ENCODE assay signal across 22 cellular contexts in the genomic region with DNA sequence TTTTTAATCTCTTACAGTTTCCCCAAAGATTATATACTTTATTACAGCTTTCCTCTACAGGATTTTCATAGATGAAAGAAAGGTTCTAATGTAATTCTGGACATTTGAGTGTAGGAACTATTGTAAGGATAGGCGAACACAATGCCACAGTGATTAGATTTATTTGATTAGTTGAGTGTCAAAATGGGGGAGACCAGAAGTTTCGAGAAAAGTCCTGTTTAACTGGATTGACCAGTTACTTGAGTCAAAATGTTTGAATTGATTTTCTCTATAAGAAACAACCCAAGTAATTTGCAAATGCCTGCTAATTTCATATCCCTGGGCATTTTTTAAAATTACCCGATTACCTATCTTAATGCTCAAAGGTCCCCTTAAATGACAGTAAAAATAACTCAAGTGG.
"Had no signal": no experiment of that assay in that cellular context is flagged by ENCODE, and none has a peak within 500 bp of the region (broad histone marks: within the 10 kb centered on the region; RNA-seq: fewer than 3 reads in every experiment).

No MANE protein-coding gene starts in this region.

- H3K4me3 ChIP-seq: cardiac muscle cell, lung, sigmoid colon, transverse colon, vagina had no signal

- H3K4me1 ChIP-seq: sigmoid colon, transverse colon, vagina had no signal

- H3K27me3 Mint-ChIP-seq: activated CD4-positive, alpha-beta memory T cell treated with anti-CD3 and anti-CD28 coated beads, Interleukin-2, amount 10 ng/mL, durations not matched to agents 7 days and 5 days; activated CD4-positive, alpha-beta T cell treated with anti-CD3 and anti-CD28 coated beads for 36 hours; activated CD8-positive, alpha-beta memory T cell treated with anti-CD3 and anti-CD28 coated beads, Interleukin-2, amount 10 ng/mL, durations not matched to agents 7 days and 5 days; dendritic cell treated with granulocyte-macrophage colony-stimulating factor and Interleukin-4, amounts not matched to agents 40 ng/mL and 50 ng/mL, for 4 days had no signal

- H3K36me3 ChIP-seq: cardiac muscle cell had no signal

- H3K9me3 ChIP-seq: sigmoid colon, transverse colon, vagina had no signal

- H3K27ac ChIP-seq: cardiac muscle cell, sigmoid colon, transverse colon, vagina had no signal

- DNase-seq: activated CD4-positive, alpha-beta memory T cell treated with anti-CD3 and anti-CD28 coated beads, Interleukin-2, amount 10 ng/mL, durations not matched to agents 7 days and 5 days; activated CD4-positive, alpha-beta T cell treated with anti-CD3 and anti-CD28 coated beads for 36 hours; activated CD8-positive, alpha-beta memory T cell treated with anti-CD3 and anti-CD28 coated beads, Interleukin-2, amount 10 ng/mL, durations not matched to agents 7 days and 5 days; activated naive CD4-positive, alpha-beta T cell treated with anti-CD3 and anti-CD28 coated beads, Interleukin-2, amount 50 U/mL, for 16 hours; effector CD8-positive, alpha-beta T cell; hippocampal formation; islet precursor cell; midbrain; nephron progenitor cell; occipital lobe; posterior cingulate gyrus; sigmoid colon; stimulated activated CD4-positive, alpha-beta T cell treated with anti-CD3 and anti-CD28 coated beads, Interleukin-4, amount 100 ng/mL, for 24 hours; stimulated activated naive CD4-positive, alpha-beta T cell; substantia nigra; transverse colon had no signal

- H3K27me3 ChIP-seq: cardiac muscle cell, sigmoid colon, transverse colon, vagina had no signal

- H3K27ac Mint-ChIP-seq: activated CD4-positive, alpha-beta memory T cell treated with anti-CD3 and anti-CD28 coated beads, Interleukin-2, amount 10 ng/mL, durations not matched to agents 7 days and 5 days; activated CD8-positive, alpha-beta memory T cell treated with anti-CD3 and anti-CD28 coated beads, Interleukin-2, amount 10 ng/mL, durations not matched to agents 7 days and 5 days; dendritic cell treated with granulocyte-macrophage colony-stimulating factor and Interleukin-4, amounts not matched to agents 40 ng/mL and 50 ng/mL, for 4 days; nephron progenitor cell; T-helper 2 cell treated with Interferon-gamma antibody and Interleukin-4, amounts not matched to agents 5 μg/mL and 100 μg/mL, for 36 hours; WTC11 had no signal

- H3K4me3 Mint-ChIP-seq: activated CD4-positive, alpha-beta memory T cell treated with anti-CD3 and anti-CD28 coated beads, Interleukin-2, amount 10 ng/mL, durations not matched to agents 7 days and 5 days; activated CD4-positive, alpha-beta T cell treated with anti-CD3 and anti-CD28 coated beads for 36 hours; activated CD8-positive, alpha-beta memory T cell treated with anti-CD3 and anti-CD28 coated beads, Interleukin-2, amount 10 ng/mL, durations not matched to agents 7 days and 5 days; dendritic cell treated with granulocyte-macrophage colony-stimulating factor and Interleukin-4, amounts not matched to agents 40 ng/mL and 50 ng/mL, for 4 days; nephron progenitor cell; T-helper 2 cell treated with Interferon-gamma antibody and Interleukin-4, amounts not matched to agents 5 μg/mL and 100 μg/mL, for 36 hours; WTC11 had no signal

- H3K4me1 Mint-ChIP-seq: activated CD8-positive, alpha-beta memory T cell treated with anti-CD3 and anti-CD28 coated beads, Interleukin-2, amount 10 ng/mL, durations not matched to agents 7 days and 5 days; nephron progenitor cell had no signal

- H3K9me3 Mint-ChIP-seq: activated CD4-positive, alpha-beta memory T cell treated with anti-CD3 and anti-CD28 coated beads, Interleukin-2, amount 10 ng/mL, durations not matched to agents 7 days and 5 days; dendritic cell treated with granulocyte-macrophage colony-stimulating factor and Interleukin-4, amounts not matched to agents 40 ng/mL and 50 ng/mL, for 4 days; nephron progenitor cell; T-helper 2 cell treated with Interferon-gamma antibody and Interleukin-4, amounts not matched to agents 5 μg/mL and 100 μg/mL, for 36 hours; WTC11 had no signal
